Comparison of ENCODE assay signal across 9 cellular contexts in genomic region chr11:102010776-102011500, GRCh38. TPM values are rescaled to one million over a fixed set of nuclear protein-coding genes. Genes with fewer than 3 reads are reported as not detected.
A peak's percentile ranks its signal among the peaks of the same experiment; 100 is the strongest.
DNase-seq lines count a peak whose midpoint lies in the region; FAIRE-seq and TF ChIP-seq lines count a peak whose summit lies in the region.
"Had no signal": no experiment of that assay in that cellular context is flagged by ENCODE, and none has a peak within 500 bp of the region (broad histone marks: within the 10 kb centered on the region; RNA-seq: fewer than 3 reads in every experiment).

No MANE protein-coding gene starts in this region.

- peak overlapping the region; percentile 89 for H3K4me2 ChIP-seq in keratinocyte (ENCODE audit: control insufficient read depth, extremely low read depth, insufficient read depth, low read depth, low read length)

- TF ChIP-seq CTCF in MCF 10A (IDR thresholded peaks at IDR 0.05; ENCODE audit: unreplicated experiment): no peak
- no peak for TF ChIP-seq CTCF in keratinocyte (optimal IDR thresholded peaks at IDR 0.05 in 1 of 3, IDR thresholded peaks at IDR 0.05 in 1 of 3, conservative IDR thresholded peaks at IDR 0.05 in 1 of 3; ENCODE audit: extremely low read depth in 1 of 3, insufficient read depth in 2 of 3, low read length in 3 of 3)
- no peak for TF ChIP-seq CTCF in GM13976 (IDR thresholded peaks at IDR 0.05; ENCODE audit: borderline replicate concordance, control extremely low read depth, extremely low read depth, insufficient read depth, missing control alignments)

- H3K9me3 ChIP-seq in keratinocyte (ENCODE audit: control insufficient read depth, low read depth, low read length): no peaks in the 10 kb centered on the region

- DNase-seq in NCI-H82 (lab: John Stamatoyannopoulos, UW): peak; percentile 2
- no peak for DNase-seq in NCI-H82 treated with DMSO at 0.1 percent for 48 hours (lab: John Stamatoyannopoulos, UW; ENCODE audit: unreplicated experiment)
- DNase-seq in MCF 10A (ENCODE audit: unreplicated experiment): peak; percentile 91
- peak; percentile 58 for DNase-seq in keratinocyte (ENCODE audit: low read depth, low spot score)
- peak; percentile 95 for DNase-seq in urothelium cell line (ENCODE audit: low spot score)
- no peak for DNase-seq in NK-92 (lab: John Stamatoyannopoulos, UW; ENCODE audit: unreplicated experiment)
- no peak for DNase-seq in DMS79 treated with DMSO at 0.1 percent for 48 hours (lab: John Stamatoyannopoulos, UW)
- DNase-seq in GM13976 (ENCODE audit: low spot score): no peak

- no peaks in the 10 kb centered on the region for H3K9me3 Mint-ChIP-seq in MCF 10A (ENCODE audit: unreplicated experiment)

- in situ Hi-C loops in GM13976 (cut with MboI; ENCODE audit: low sequenced_read_pairs, unreplicated experiment): no loop called here

- no peak overlapping the region for H3K9ac ChIP-seq in keratinocyte (ENCODE audit: control insufficient read depth, extremely low read depth, insufficient read depth, low read length)

- H3K4me3 Mint-ChIP-seq in MCF 10A (ENCODE audit: unreplicated experiment): no peak overlapping the region

- no peaks in the 10 kb centered on the region for H4K20me1 ChIP-seq in keratinocyte (ENCODE audit: control insufficient read depth, extremely low read depth, insufficient read depth, low read length)

- POLR2A ChIA-PET in MCF 10A (lab: Yijun Ruan, JAX): interaction anchor here (0.6 to 3.3 kb wide), 9 partner anchors 35 to 258 kb away, joined by 3 to 17 read pairs (median 4); partner anchors contain the start of genes CFAP300 and YAP1

- peak overlapping the region in 2 of 3 experiments; percentile 45 to 52 for H3K4me3 ChIP-seq in keratinocyte (ENCODE audit: control insufficient read depth in 2 of 3, extremely low read depth in 1 of 3, insufficient read depth in 2 of 3, low read depth in 1 of 3, low read length in 3 of 3)

- dilution Hi-C loops in keratinocyte (cut with MboI; ENCODE audit: extremely low pct_ligation_motif_present, low sequenced_read_pairs): no loop called here

- peak overlapping the region; percentile 42 for H2AFZ ChIP-seq in keratinocyte (ENCODE audit: control insufficient read depth, low read length)

- peak overlapping the region; percentile 43 for H3K27ac ChIP-seq in keratinocyte (ENCODE audit: control insufficient read depth, insufficient read depth, low read length)
- H3K27ac ChIP-seq: C4-2B had no signal

- intact Hi-C loops in MCF 10A (cut with micrococcal nuclease): loop anchor here (2.0 kb wide), 1 partner anchor 100 kb away; the partner anchor contains the start of gene YAP1

- no peaks in the 10 kb centered on the region for H3K36me3 Mint-ChIP-seq in MCF 10A (ENCODE audit: insufficient read depth, unreplicated experiment)

- H3K4me1 Mint-ChIP-seq in MCF 10A (ENCODE audit: insufficient read depth, unreplicated experiment): peaks cover 24% of the 10 kb centered on the region

- no peaks in the 10 kb centered on the region for H3K36me3 ChIP-seq in keratinocyte (ENCODE audit: control insufficient read depth in 2 of 2, extremely low read depth in 1 of 2, insufficient read depth in 2 of 2, low read length in 2 of 2)

- CTCF ChIA-PET in MCF 10A (lab: Yijun Ruan, JAX): interaction anchor here (0.5 to 11.7 kb wide), 6 partner anchors 9 to 258 kb away, joined by 3 to 372 read pairs (median 4); no protein-coding TSS in a partner anchor

- no TSS peak for BruUV-seq in MCF 10A (replicated peaks; lab: Mats Ljungman, UMichigan)

- H3K79me2 ChIP-seq in keratinocyte (ENCODE audit: control insufficient read depth, insufficient read depth, low read length): no peaks in the 10 kb centered on the region

- H3K4me1 ChIP-seq in keratinocyte (ENCODE audit: control insufficient read depth, extremely low read depth, insufficient read depth, low read length): peaks cover 33% of the 10 kb centered on the region

- H3K27ac Mint-ChIP-seq in MCF 10A (ENCODE audit: low read depth, unreplicated experiment): peak overlapping the region; percentile 49

- peak; percentile 96 for FAIRE-seq in keratinocyte (lab: Jason Lieb, UNC)
- no peak for FAIRE-seq in urothelium cell line (lab: Jason Lieb, UNC)

- no peaks in the 10 kb centered on the region for H3K27me3 Mint-ChIP-seq in MCF 10A (ENCODE audit: insufficient read depth, unreplicated experiment)

- H3K9me1 ChIP-seq in keratinocyte (ENCODE audit: control insufficient read depth, extremely low read depth, insufficient read depth, low read length): no peaks in the 10 kb centered on the region

- no peaks in the 10 kb centered on the region for H3K27me3 ChIP-seq in keratinocyte (ENCODE audit: control insufficient read depth, extremely low read depth, insufficient read depth, low read length)

RNA-seq across cellular contexts. Expression of gene CFAP300, which starts 36.3 kb away (rescaled TPM):
- 8.0 and 12.9 TPM in 2 replicates for total RNA-seq in MCF 10A (2022)
- 2.1 to 2.6 TPM (median 2.2 TPM) in 3 replicates for polyA plus RNA-seq in keratinocyte
- polyA plus RNA-seq in keratinocyte (2011; ENCODE audit: low read depth): 1.2 TPM
- polyA plus RNA-seq in keratinocyte (2011; cell fraction: cytosol; rRNA removed): 1.6 and 3.5 TPM in 2 replicates
- polyA plus RNA-seq in keratinocyte (2011; cell fraction: nucleus; rRNA removed): 1.5 and 3.3 TPM in 2 replicates
- polyA plus RNA-seq in keratinocyte (2012; ENCODE audit: low replicate concordance): 1.8 and 2.2 TPM in 2 replicates
- polyA minus RNA-seq in keratinocyte: 0.61 TPM in 1 of 3 replicates, not detected in the others
- polyA minus RNA-seq in keratinocyte (2011; cell fraction: cytosol; rRNA and poly(A)+ RNA removed): not detected
- polyA minus RNA-seq in keratinocyte (2011; cell fraction: nucleus; rRNA and poly(A)+ RNA removed): 0.21 TPM in 1 of 2 replicates, not detected in the other

Comparison
In these comparisons a context has a peak if more than half of its experiments do, and no peak if none do; other contexts are left out.
1. DNase-seq: peak in NCI-H82 (single experiment), MCF 10A (single experiment), keratinocyte (single experiment) and urothelium cell line (single experiment); none in NCI-H82 treated with DMSO at 0.1 percent for 48 hours (single experiment), NK-92 (single experiment), DMS79 treated with DMSO at 0.1 percent for 48 hours (single experiment) and GM13976 (single experiment).